In the genomic region with DNA sequence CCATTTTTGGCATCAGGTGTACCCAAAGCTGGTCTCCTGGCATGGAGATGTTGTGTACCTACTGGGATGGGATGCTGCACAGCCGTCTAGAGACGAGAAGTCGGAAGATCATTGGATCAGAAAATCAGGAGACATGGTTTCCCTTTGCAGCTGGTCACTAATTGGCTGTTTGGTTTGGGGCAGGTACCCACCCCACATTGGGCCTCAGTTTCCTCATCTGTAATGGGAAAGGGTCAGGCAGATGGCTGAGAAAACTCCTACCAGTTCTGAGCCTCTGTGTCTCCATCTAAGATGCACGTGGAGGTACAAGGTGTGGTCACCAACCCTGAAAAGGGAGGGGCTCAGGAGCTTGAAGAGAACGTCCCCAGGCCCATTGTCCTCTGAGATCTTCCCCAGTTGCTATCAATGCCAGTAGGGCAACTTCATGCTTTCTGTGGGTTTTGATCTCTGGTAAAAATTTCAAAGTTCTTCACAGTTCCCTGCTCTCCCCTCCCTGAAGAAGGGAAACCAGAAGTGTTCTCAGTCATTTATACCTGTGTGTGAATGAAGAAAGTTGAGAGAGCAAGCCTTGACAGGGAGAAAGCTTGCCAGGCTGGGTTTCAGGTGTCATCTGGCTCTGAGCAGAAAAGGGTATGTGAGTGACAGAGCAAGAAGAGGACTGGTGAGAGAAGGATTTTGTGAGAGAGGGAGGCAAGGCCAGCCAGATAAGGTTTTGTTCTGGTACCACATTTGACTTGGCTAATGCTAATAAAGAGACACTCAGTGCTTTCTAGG, we compare ENCODE assay signal across 21 cellular contexts. TPM values are rescaled to one million over a fixed set of nuclear protein-coding genes. Genes with fewer than 3 reads are reported as not detected.
"Had no signal": no experiment of that assay in that cellular context is flagged by ENCODE, and none has a peak within 500 bp of the region (broad histone marks: within the 10 kb centered on the region; RNA-seq: fewer than 3 reads in every experiment).

No MANE protein-coding gene starts in this region.

- H3K27ac ChIP-seq: coronary artery, heart right ventricle, neutrophil, sigmoid colon, stomach had no signal

- FAIRE-seq: islet of Langerhans, small intestine, urothelium cell line had no signal

- H3K9me3 ChIP-seq: heart right ventricle, neutrophil, sigmoid colon, stomach had no signal

- DNase-seq: effector CD4-positive, alpha-beta T cell; foreskin melanocyte; heart right ventricle; hypothalamus; kidney glomerular epithelial cell; mesendoderm; naive thymus-derived CD8-positive, alpha-beta T cell; sigmoid colon; small intestine; stimulated activated CD4-positive, alpha-beta T cell treated with anti-CD3 and anti-CD28 coated beads, Interleukin-12 subunit alpha, Interleukin-12 subunit beta, amount 100 ng/mL, for 4 hours; stimulated activated naive CD4-positive, alpha-beta T cell; stomach had no signal

- H3K27me3 ChIP-seq: neutrophil, sigmoid colon had no signal

- ATAC-seq: heart right ventricle; naive thymus-derived CD8-positive, alpha-beta T cell had no signal

- H3K4me1 ChIP-seq: sigmoid colon had no signal

- H3K4me3 ChIP-seq: coronary artery, heart right ventricle, sigmoid colon, stomach had no signal

- H3K36me3 ChIP-seq: neutrophil, sigmoid colon had no signal

RNA-seq across cellular contexts. Expression of a gene that starts 17.0 kb away (rescaled TPM):
- total RNA-seq: dermis microvascular lymphatic vessel endothelial cell; glomerular endothelial cell; lung microvascular endothelial cell; naive thymus-derived CD8-positive, alpha-beta T cell; osteoblast; pulmonary artery endothelial cell; sigmoid colon; stomach had no signal
